ENCODE assay signal across 13 cellular contexts in the genomic region with DNA sequence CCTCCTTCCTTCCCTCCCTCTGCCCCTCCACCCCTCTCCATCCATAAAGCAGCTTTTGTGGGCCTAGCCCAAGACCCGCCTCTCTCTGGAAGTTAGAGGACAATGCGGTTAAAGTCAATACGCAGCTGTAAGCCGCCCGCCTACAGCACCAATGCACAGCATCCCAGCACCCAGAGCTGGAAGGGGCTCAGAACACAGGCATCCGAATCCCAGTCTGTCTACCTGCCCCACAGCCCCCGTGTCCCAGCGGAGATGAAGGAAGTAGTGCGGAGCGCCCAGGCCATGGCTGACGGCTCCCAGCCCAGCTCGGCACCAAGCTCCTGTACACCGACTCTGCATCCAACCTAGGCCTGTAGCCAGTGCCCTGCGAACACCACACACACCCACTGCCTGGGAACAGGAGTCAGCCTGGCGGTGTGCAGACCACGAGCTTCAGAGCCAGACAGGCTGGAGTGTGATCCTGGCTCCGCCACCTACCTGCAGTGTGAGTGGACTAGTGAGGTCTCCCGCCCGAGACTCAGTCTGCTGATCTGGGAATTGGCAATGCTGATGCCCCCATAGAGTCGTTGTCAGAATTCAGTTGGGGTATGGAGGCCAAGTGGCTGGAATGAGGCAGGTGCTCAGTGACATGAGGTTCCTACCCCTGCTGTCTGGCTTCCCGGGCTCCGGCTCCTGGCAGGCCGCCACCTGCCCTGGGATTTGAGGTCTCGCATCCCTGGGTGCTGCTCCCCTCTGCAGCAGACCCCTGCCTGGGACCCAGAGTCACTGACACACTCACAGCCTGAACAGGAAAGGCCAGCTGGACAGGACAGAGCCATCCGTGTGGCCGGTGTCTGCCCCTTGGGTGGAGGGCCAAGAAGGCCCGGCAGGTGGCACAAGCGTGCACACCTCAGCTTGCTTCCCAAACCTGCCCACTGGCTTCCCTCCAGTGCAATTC. TPM values are rescaled to one million over a fixed set of nuclear protein-coding genes. Genes with fewer than 3 reads are reported as not detected.
DNase-seq lines count a peak whose midpoint lies in the region; ATAC-seq and TF ChIP-seq lines count a peak whose summit lies in the region.
"Had no signal": no experiment of that assay in that cellular context is flagged by ENCODE, and none has a peak within 500 bp of the region (broad histone marks: within the 10 kb centered on the region; RNA-seq: fewer than 3 reads in every experiment).

No MANE protein-coding gene starts in this region.

- H4K20me1 ChIP-seq in MM.1S (ENCODE audit: insufficient read depth, low read length), result no peaks in the 10 kb centered on the region

- H3K36me3 Mint-ChIP-seq in activated CD8-positive, alpha-beta T cell treated with anti-CD3 and anti-CD28 coated beads for 36 hours (ENCODE audit: low read depth), result no peaks in the 10 kb centered on the region

- no peaks in the 10 kb centered on the region for H3K79me2 ChIP-seq in MM.1S (ENCODE audit: low read length)

- CTCF ChIA-PET in activated CD8-positive, alpha-beta T cell treated with anti-CD3 and anti-CD28 coated beads for 36 hours (lab: Charles Lee), result no interaction called here

- H3K4me3 Mint-ChIP-seq in activated CD8-positive, alpha-beta T cell treated with anti-CD3 and anti-CD28 coated beads for 36 hours, result no peak overlapping the region

- H3K9me3 Mint-ChIP-seq in activated CD8-positive, alpha-beta T cell treated with anti-CD3 and anti-CD28 coated beads for 36 hours, result no peaks in the 10 kb centered on the region

- no peaks in the 10 kb centered on the region for H3K9me2 ChIP-seq in MM.1S (replicated peaks; ENCODE audit: insufficient read depth, low read length)

- H3K4me1 Mint-ChIP-seq in activated CD8-positive, alpha-beta T cell treated with anti-CD3 and anti-CD28 coated beads for 36 hours (ENCODE audit: low read depth), result no peaks in the 10 kb centered on the region

- H3K27me3 ChIP-seq in MM.1S (replicated peaks; ENCODE audit: insufficient read depth, low read length), result peaks cover 18% of the 10 kb centered on the region
- H3K27me3 ChIP-seq in gastrocnemius medialis, result no peaks in the 10 kb centered on the region

- TF ChIP-seq POLR2A in gastrocnemius medialis (IDR thresholded peaks at IDR 0.05), result no peak

- no peak overlapping the region for H3K4me2 ChIP-seq in MM.1S (ENCODE audit: low read depth, low read length)

- in situ Hi-C loops in gastrocnemius medialis (cut with MboI; ENCODE audit: low sequenced_read_pairs in 4 of 4), result no loop called here

- no peaks in the 10 kb centered on the region for H3K36me3 ChIP-seq in MM.1S (replicated peaks; ENCODE audit: insufficient read depth, low read length)
- no peaks in the 10 kb centered on the region for H3K36me3 ChIP-seq in gastrocnemius medialis

- ATAC-seq in activated CD8-positive, alpha-beta T cell treated with anti-CD3 and anti-CD28 coated beads for 36 hours, result no peak
- ATAC-seq in HG03097 (IDR thresholded peaks at IDR 0.05; ENCODE audit: low FRiP score, unreplicated experiment) (no peak), gastrocnemius medialis (no peak)

- H3K27ac Mint-ChIP-seq in activated CD8-positive, alpha-beta T cell treated with anti-CD3 and anti-CD28 coated beads for 36 hours, result no peak overlapping the region

- peaks cover 1% of the 10 kb centered on the region for H3K27me3 Mint-ChIP-seq in activated CD8-positive, alpha-beta T cell treated with anti-CD3 and anti-CD28 coated beads for 36 hours

- no peak for DNase-seq in MM.1S
- peak; percentile 14 for DNase-seq in epidermal melanocyte (ENCODE audit: insufficient read length, low spot score)
- DNase-seq in pons (ENCODE audit: low spot score), result peak; percentile 63
- DNase-seq in NCI-H1048 (lab: John Stamatoyannopoulos, UW), result no peak
- no peak for DNase-seq in activated CD8-positive, alpha-beta T cell treated with anti-CD3 and anti-CD28 coated beads for 36 hours
- DNase-seq in gastrocnemius medialis, result no peak
- DNase-seq: GDM1; NCI-H446 treated with DMSO at 0.1 percent for 48 hours; small intestine; stimulated activated CD8-positive, alpha-beta memory T cell treated with anti-CD3 and anti-CD28 coated beads, Interleukin-4, amount 100 ng/mL, for 48 hours; T-helper 2 cell had no signal

- intact Hi-C loops in activated CD8-positive, alpha-beta T cell treated with anti-CD3 and anti-CD28 coated beads for 36 hours (cut with micrococcal nuclease), result no loop called here
- intact Hi-C loops in gastrocnemius medialis (cut with DNase I; ENCODE audit: low total_unique reads), result no loop called here

- H3F3A ChIP-seq in MM.1S (ENCODE audit: insufficient read depth, low read length), result no peaks in the 10 kb centered on the region

- no peak overlapping the region for H3K4me3 ChIP-seq in MM.1S (ENCODE audit: low read length)
- H3K4me3 ChIP-seq in gastrocnemius medialis, result no peak overlapping the region

- no peak overlapping the region for H2AFZ ChIP-seq in MM.1S (ENCODE audit: low read length)

- H3K4me1 ChIP-seq in MM.1S (ENCODE audit: low read length) (no peaks in the 10 kb centered on the region), gastrocnemius medialis (no peaks in the 10 kb centered on the region)

- POLR2A ChIA-PET in activated CD8-positive, alpha-beta T cell treated with anti-CD3 and anti-CD28 coated beads for 36 hours (lab: Charles Lee), result interaction anchor here (1.1 kb wide), 1 partner anchor 18 kb away, joined by 3 read pairs; no protein-coding TSS in a partner anchor

- H3K27ac ChIP-seq in MM.1S (ENCODE audit: low read length) (no peak overlapping the region), gastrocnemius medialis (no peak overlapping the region)

- TF ChIP-seq CTCF in GM12874 (IDR thresholded peaks at IDR 0.05; ENCODE audit: insufficient read depth, low read depth, low read length), result 0 out of 2 replicates have a peak, but pooled peaks have one; percentile 19
- TF ChIP-seq CTCF in MM.1S (IDR thresholded peaks at IDR 0.05; ENCODE audit: low read length), result peak; percentile 46
- TF ChIP-seq CTCF in activated CD8-positive, alpha-beta T cell treated with anti-CD3 and anti-CD28 coated beads for 36 hours (IDR thresholded peaks at IDR 0.05), result no peak
- TF ChIP-seq CTCF in gastrocnemius medialis (IDR thresholded peaks at IDR 0.05 in 4 of 5, conservative IDR thresholded peaks at IDR 0.05 in 1 of 5), result no peak

- H3K9me3 ChIP-seq in MM.1S (replicated peaks; ENCODE audit: insufficient read depth, low read length) (no peaks in the 10 kb centered on the region), gastrocnemius medialis (no peaks in the 10 kb centered on the region)

- no peak overlapping the region for H3K9ac ChIP-seq in MM.1S (ENCODE audit: low read length)

RNA-seq across cellular contexts. Expression of a gene that starts 45.1 kb away (rescaled TPM):
- 10 to 100 TPM; 10.1 to 10.6 TPM for total RNA-seq in activated CD8-positive, alpha-beta T cell treated with anti-CD3 and anti-CD28 coated beads for 36 hours
- 10 to 100 TPM; 34.5 to 79.5 (median 55.6) TPM for total RNA-seq in gastrocnemius medialis

Comparison
In these comparisons a context has a peak if more than half of its experiments do, and no peak if none do; other contexts are left out.
1. CTCF ChIP-seq: peak in GM12874 (single experiment) and MM.1S (single experiment); none in activated CD8-positive, alpha-beta T cell treated with anti-CD3 and anti-CD28 coated beads for 36 hours (single experiment) and gastrocnemius medialis (0 of 5).
2. DNase-seq: peak in epidermal melanocyte (single experiment) and pons (single experiment); none in MM.1S (single experiment), NCI-H1048 (single experiment), activated CD8-positive, alpha-beta T cell treated with anti-CD3 and anti-CD28 coated beads for 36 hours (single experiment) and gastrocnemius medialis (0 of 2).